18 cellular contexts compared by ENCODE assay signal in the genomic region with DNA sequence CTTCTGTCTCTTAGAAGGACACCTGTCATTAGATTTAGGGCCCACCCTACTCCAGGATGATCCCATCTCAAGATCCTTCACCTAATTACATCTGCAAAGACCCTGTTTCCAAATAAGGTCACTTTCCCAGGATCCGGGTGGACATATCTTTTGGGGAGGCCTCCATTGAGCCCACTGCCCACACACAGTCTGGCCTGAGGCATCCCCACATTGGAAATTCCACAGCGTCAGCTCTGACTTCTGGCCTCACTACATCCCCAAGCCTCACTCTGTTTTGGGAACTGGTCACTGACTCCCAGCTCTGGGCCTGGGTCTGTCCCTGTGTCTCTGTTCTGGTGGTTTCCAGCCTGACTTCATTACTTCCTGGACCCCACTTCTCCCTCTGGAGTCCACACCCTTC.
A peak's percentile ranks its signal among the peaks of the same experiment; 100 is the strongest.
DNase-seq lines count a peak whose midpoint lies in the region; ATAC-seq and TF ChIP-seq lines count a peak whose summit lies in the region.
"Had no signal": no experiment of that assay in that cellular context is flagged by ENCODE, and none has a peak within 500 bp of the region (broad histone marks: within the 10 kb centered on the region; RNA-seq: fewer than 3 reads in every experiment).

No MANE protein-coding gene starts in this region.

- intact Hi-C loops in upper lobe of right lung (cut with DNase I): no loop called here

- no peaks in the 10 kb centered on the region for H3K36me3 ChIP-seq in upper lobe of right lung
- H3K36me3 ChIP-seq: HAP-1 had no signal

- no peaks in the 10 kb centered on the region for H3K4me1 ChIP-seq in upper lobe of right lung
- H3K4me1 ChIP-seq: A549, Caco-2, HAP-1 had no signal

- no peaks in the 10 kb centered on the region for H3K4me1 Mint-ChIP-seq in activated CD8-positive, alpha-beta memory T cell treated with anti-CD3 and anti-CD28 coated beads, Interleukin-2, amount 10 ng/mL, durations not matched to agents 7 days and 5 days
- no peaks in the 10 kb centered on the region for H3K4me1 Mint-ChIP-seq in osteocyte (ENCODE audit: unreplicated experiment)

- peaks cover 5% of the 10 kb centered on the region for H3K9me3 Mint-ChIP-seq in activated CD8-positive, alpha-beta memory T cell treated with anti-CD3 and anti-CD28 coated beads, Interleukin-2, amount 10 ng/mL, durations not matched to agents 7 days and 5 days (ENCODE audit: low read depth)
- H3K9me3 Mint-ChIP-seq in osteocyte (ENCODE audit: unreplicated experiment): peaks cover 3% of the 10 kb centered on the region
- H3K9me3 Mint-ChIP-seq: CD4-positive, alpha-beta T cell had no signal

- no peak overlapping the region for H3K27ac ChIP-seq in upper lobe of right lung
- H3K27ac ChIP-seq: 22Rv1, A549, C4-2B, GM23248 had no signal

- CTCF ChIA-PET in activated CD8-positive, alpha-beta memory T cell treated with anti-CD3 and anti-CD28 coated beads, Interleukin-2, amount 10 ng/mL, durations not matched to agents 7 days and 5 days (lab: Charles Lee): no interaction called here

- ATAC-seq in activated CD8-positive, alpha-beta memory T cell treated with anti-CD3 and anti-CD28 coated beads, Interleukin-2, amount 10 ng/mL, durations not matched to agents 7 days and 5 days: no peak
- ATAC-seq in left lobe of liver (no peak), upper lobe of right lung (no peak), HG03095 (IDR thresholded peaks at IDR 0.05; ENCODE audit: unreplicated experiment) (no peak), HG03521 (IDR thresholded peaks at IDR 0.05; ENCODE audit: unreplicated experiment) (no peak)

- H3K27ac Mint-ChIP-seq in activated CD8-positive, alpha-beta memory T cell treated with anti-CD3 and anti-CD28 coated beads, Interleukin-2, amount 10 ng/mL, durations not matched to agents 7 days and 5 days: no peak overlapping the region
- H3K27ac Mint-ChIP-seq in osteocyte (ENCODE audit: unreplicated experiment): no peak overlapping the region
- H3K27ac Mint-ChIP-seq: CD4-positive, alpha-beta T cell had no signal

- no peak overlapping the region for H3K4me3 Mint-ChIP-seq in activated CD8-positive, alpha-beta memory T cell treated with anti-CD3 and anti-CD28 coated beads, Interleukin-2, amount 10 ng/mL, durations not matched to agents 7 days and 5 days
- H3K4me3 Mint-ChIP-seq in osteocyte (ENCODE audit: unreplicated experiment): no peak overlapping the region
- H3K4me3 Mint-ChIP-seq: CD4-positive, alpha-beta T cell had no signal

- TF ChIP-seq CTCF in osteocyte (IDR thresholded peaks at IDR 0.05) (no peak), upper lobe of right lung (IDR thresholded peaks at IDR 0.05) (no peak)

- no peaks in the 10 kb centered on the region for H3K36me3 Mint-ChIP-seq in activated CD8-positive, alpha-beta memory T cell treated with anti-CD3 and anti-CD28 coated beads, Interleukin-2, amount 10 ng/mL, durations not matched to agents 7 days and 5 days
- H3K36me3 Mint-ChIP-seq in osteocyte (ENCODE audit: unreplicated experiment): no peaks in the 10 kb centered on the region

- H3K9me3 ChIP-seq in upper lobe of right lung: no peaks in the 10 kb centered on the region
- H3K9me3 ChIP-seq: A549, HAP-1 had no signal

- H3K27me3 Mint-ChIP-seq in activated CD8-positive, alpha-beta memory T cell treated with anti-CD3 and anti-CD28 coated beads, Interleukin-2, amount 10 ng/mL, durations not matched to agents 7 days and 5 days: no peaks in the 10 kb centered on the region
- H3K27me3 Mint-ChIP-seq in osteocyte (ENCODE audit: unreplicated experiment): no peaks in the 10 kb centered on the region
- H3K27me3 Mint-ChIP-seq: CD4-positive, alpha-beta T cell had no signal

- peak; percentile 26 for DNase-seq in activated CD8-positive, alpha-beta memory T cell treated with anti-CD3 and anti-CD28 coated beads, Interleukin-2, amount 10 ng/mL, durations not matched to agents 7 days and 5 days
- DNase-seq in activated CD8-positive, alpha-beta memory T cell treated with anti-CD3 and anti-CD28 coated beads for 24 hours: no peak
- DNase-seq in left lobe of liver (ENCODE audit: low spot score) (peak; percentile 38), osteocyte (ENCODE audit: extremely low spot score, unreplicated experiment) (peak; percentile 68), upper lobe of right lung (peak; percentile 31), DMS53 (lab: John Stamatoyannopoulos, UW) (no peak)
- DNase-seq: AML-193, Caco-2, DMS79, GDM1, GM23248 had no signal

- no peak overlapping the region for H3K4me3 ChIP-seq in upper lobe of right lung
- H3K4me3 ChIP-seq: A549, GM23248, HAP-1 had no signal

- H3K27me3 ChIP-seq in upper lobe of right lung: no peaks in the 10 kb centered on the region

Comparison
In these comparisons a context has a peak if more than half of its experiments do, and no peak if none do; other contexts are left out.
1. DNase-seq: peak in activated CD8-positive, alpha-beta memory T cell treated with anti-CD3 and anti-CD28 coated beads, Interleukin-2, amount 10 ng/mL, durations not matched to agents 7 days and 5 days (single experiment), left lobe of liver (single experiment), osteocyte (single experiment) and upper lobe of right lung (single experiment); none in activated CD8-positive, alpha-beta memory T cell treated with anti-CD3 and anti-CD28 coated beads for 24 hours (single experiment) and DMS53 (single experiment).